1 cellular context compared by ENCODE assay signal in genomic region chr3:55792010-55792409, GRCh38.
TF ChIP-seq lines count a peak whose summit lies in the region.

No MANE protein-coding gene starts in this region.

TF ChIP-seq in GM23338, 12 proteins besides CTCF, POLR2A, EP300 and RAD21:
- no peak for TF ChIP-seq ZNF462 (CRISPR knock-in tag; IDR thresholded peaks at IDR 0.05)
